17 cellular contexts compared by ENCODE assay signal in the genomic region with DNA sequence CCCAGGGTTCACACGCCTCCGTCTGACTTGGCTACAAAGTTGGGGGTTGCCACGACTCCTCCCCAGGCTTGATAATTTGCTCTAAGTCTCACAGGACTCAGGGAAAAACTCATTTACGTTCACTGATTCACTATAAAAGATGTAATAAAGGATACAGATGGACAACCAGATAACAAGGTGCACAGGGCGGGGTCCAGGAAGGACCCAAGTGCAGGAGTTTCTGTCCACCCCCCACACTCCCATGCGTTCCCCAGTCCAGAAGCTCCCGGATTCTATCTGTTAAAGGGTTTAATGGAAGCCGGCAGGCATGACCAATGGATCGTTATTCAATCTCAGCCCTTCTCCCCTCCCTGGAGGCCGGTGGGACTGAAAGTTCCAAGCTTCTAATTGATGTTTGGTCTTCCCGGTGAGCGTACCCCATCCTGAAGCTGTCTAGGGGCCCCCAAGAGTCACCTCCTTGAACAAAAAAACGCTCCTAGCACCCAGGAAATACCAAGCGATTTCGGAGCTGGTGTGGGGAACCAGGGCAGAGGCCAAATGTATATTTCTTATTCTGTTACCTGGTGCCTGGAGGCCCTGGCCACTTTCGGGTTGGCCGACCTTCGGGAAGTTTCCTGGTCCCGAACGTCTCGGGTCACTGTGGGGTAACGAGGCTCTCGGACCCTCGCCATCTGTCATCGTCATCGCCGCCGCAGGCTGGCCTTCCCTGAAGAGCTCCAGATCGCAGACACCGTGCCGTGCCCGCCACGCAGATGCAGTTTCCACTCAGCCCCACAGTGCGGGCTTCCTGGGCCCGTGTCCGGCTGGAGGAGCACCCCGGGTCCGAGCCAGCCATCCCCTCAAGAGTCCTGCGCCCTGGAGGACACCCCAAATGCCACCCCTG. TPM values are rescaled to one million over a fixed set of nuclear protein-coding genes. Genes with fewer than 3 reads are reported as not detected.
A peak's percentile ranks its signal among the peaks of the same experiment; 100 is the strongest.
DNase-seq lines count a peak whose midpoint lies in the region; ATAC-seq and TF ChIP-seq lines count a peak whose summit lies in the region.
"Had no signal": no experiment of that assay in that cellular context is flagged by ENCODE, and none has a peak within 500 bp of the region (broad histone marks: within the 10 kb centered on the region; RNA-seq: fewer than 3 reads in every experiment).

No MANE protein-coding gene starts in this region.

- ATAC-seq in mucosa of descending colon: no peak
- ATAC-seq in upper lobe of right lung: no peak
- no peak for ATAC-seq in HG03354 (IDR thresholded peaks at IDR 0.05; ENCODE audit: poor library complexity, severe bottlenecking, unreplicated experiment)
- ATAC-seq in HG02981 (IDR thresholded peaks at IDR 0.05; ENCODE audit: unreplicated experiment): no peak
- ATAC-seq: foreskin keratinocyte, Panc1 had no signal

- H3K27ac Mint-ChIP-seq in activated naive CD4-positive, alpha-beta T cell treated with anti-CD3 and anti-CD28 coated beads, Interleukin-2, amount 10 ng/mL, durations not matched to agents 7 days and 5 days: no peak overlapping the region
- H3K27ac Mint-ChIP-seq in chondrocyte (ENCODE audit: unreplicated experiment): no peak overlapping the region

- no peaks in the 10 kb centered on the region for H3K36me3 Mint-ChIP-seq in activated naive CD4-positive, alpha-beta T cell treated with anti-CD3 and anti-CD28 coated beads, Interleukin-2, amount 10 ng/mL, durations not matched to agents 7 days and 5 days
- H3K36me3 Mint-ChIP-seq in chondrocyte (ENCODE audit: low read depth): no peaks in the 10 kb centered on the region

- no peaks in the 10 kb centered on the region for H3K9me3 ChIP-seq in mucosa of descending colon
- no peaks in the 10 kb centered on the region for H3K9me3 ChIP-seq in upper lobe of right lung

- H3K36me3 ChIP-seq in mucosa of descending colon (ENCODE audit: low read depth) (no peaks in the 10 kb centered on the region), upper lobe of right lung (no peaks in the 10 kb centered on the region)

- intact Hi-C loops in mucosa of descending colon (cut with DNase I, micrococcal nuclease): no loop called here
- intact Hi-C loops in upper lobe of right lung (cut with DNase I): no loop called here

- DNase-seq in activated naive CD4-positive, alpha-beta T cell treated with anti-CD3 and anti-CD28 coated beads, Interleukin-2, amount 10 ng/mL, durations not matched to agents 7 days and 5 days: peak; percentile 20
- DNase-seq in activated naive CD4-positive, alpha-beta T cell (lab: John Stamatoyannopoulos, UW): no peak
- peak; percentile 72 for DNase-seq in chondrocyte (ENCODE audit: low spot score)
- peak; percentile 3 to 47 (median 11) for DNase-seq in mucosa of descending colon
- peak; percentile 61 for DNase-seq in upper lobe of right lung
- DNase-seq in NAMALWA (ENCODE audit: low spot score): no peak
- DNase-seq: COR-L47; foreskin keratinocyte; MM.1S; NCI-H2081 treated with DMSO at 0.1 percent for 48 hours; NCI-H69; stimulated activated naive CD4-positive, alpha-beta T cell had no signal

- H3K4me3 ChIP-seq in mucosa of descending colon (no peak overlapping the region), upper lobe of right lung (no peak overlapping the region)

- H3K27ac ChIP-seq in upper lobe of right lung: no peak overlapping the region
- H3K27ac ChIP-seq: foreskin keratinocyte had no signal

- CTCF ChIA-PET in activated naive CD4-positive, alpha-beta T cell treated with anti-CD3 and anti-CD28 coated beads, Interleukin-2, amount 10 ng/mL, durations not matched to agents 7 days and 5 days (lab: Charles Lee): interaction anchor here (0.6 kb wide), 1 partner anchor 146 kb away, joined by 4 read pairs; no protein-coding TSS in a partner anchor

- H3K4me1 ChIP-seq in mucosa of descending colon (ENCODE audit: low read depth) (peaks cover 6% of the 10 kb centered on the region), upper lobe of right lung (peaks cover 6% of the 10 kb centered on the region)
- H3K4me1 ChIP-seq: foreskin keratinocyte had no signal

- H3K27me3 Mint-ChIP-seq in activated naive CD4-positive, alpha-beta T cell treated with anti-CD3 and anti-CD28 coated beads, Interleukin-2, amount 10 ng/mL, durations not matched to agents 7 days and 5 days: peaks cover 44% of the 10 kb centered on the region
- H3K27me3 Mint-ChIP-seq in chondrocyte (ENCODE audit: low read depth): peaks cover 4% of the 10 kb centered on the region
- H3K27me3 Mint-ChIP-seq: central memory CD8-positive, alpha-beta T cell had no signal

- H3K9me3 Mint-ChIP-seq in activated naive CD4-positive, alpha-beta T cell treated with anti-CD3 and anti-CD28 coated beads, Interleukin-2, amount 10 ng/mL, durations not matched to agents 7 days and 5 days: no peaks in the 10 kb centered on the region
- H3K9me3 Mint-ChIP-seq in chondrocyte (ENCODE audit: low read depth): no peaks in the 10 kb centered on the region
- H3K9me3 Mint-ChIP-seq: central memory CD8-positive, alpha-beta T cell; neural crest cell had no signal

- TF ChIP-seq CTCF in chondrocyte (IDR thresholded peaks at IDR 0.05) (no peak), mucosa of descending colon (IDR thresholded peaks at IDR 0.05) (no peak), upper lobe of right lung (IDR thresholded peaks at IDR 0.05) (no peak)

- no peaks in the 10 kb centered on the region for H3K27me3 ChIP-seq in upper lobe of right lung

- H3K4me1 Mint-ChIP-seq in activated naive CD4-positive, alpha-beta T cell treated with anti-CD3 and anti-CD28 coated beads, Interleukin-2, amount 10 ng/mL, durations not matched to agents 7 days and 5 days: peaks cover 22% of the 10 kb centered on the region
- peaks cover 2% of the 10 kb centered on the region for H3K4me1 Mint-ChIP-seq in chondrocyte (ENCODE audit: low read depth)

- H3K4me3 Mint-ChIP-seq in activated naive CD4-positive, alpha-beta T cell treated with anti-CD3 and anti-CD28 coated beads, Interleukin-2, amount 10 ng/mL, durations not matched to agents 7 days and 5 days: no peak overlapping the region
- H3K4me3 Mint-ChIP-seq in chondrocyte (ENCODE audit: unreplicated experiment): no peak overlapping the region
- H3K4me3 Mint-ChIP-seq: central memory CD8-positive, alpha-beta T cell; neural crest cell had no signal

RNA-seq across cellular contexts. Expression of a gene that starts 13.5 kb away (rescaled TPM):
- total RNA-seq in chondrocyte (63.8 to 79.4 TPM (median 64.7 TPM) in 3 replicates), mucosa of descending colon (100 to 1,000 TPM in 2 of 3 donors, 10 to 100 TPM in 1; 78.6 to 134 (median 116) TPM), upper lobe of right lung (79.9 TPM)

Comparison
In these comparisons a context has a peak if more than half of its experiments do, and no peak if none do; other contexts are left out.
1. DNase-seq: peak in activated naive CD4-positive, alpha-beta T cell treated with anti-CD3 and anti-CD28 coated beads, Interleukin-2, amount 10 ng/mL, durations not matched to agents 7 days and 5 days (single experiment), chondrocyte (single experiment), mucosa of descending colon (3 of 3) and upper lobe of right lung (single experiment); none in activated naive CD4-positive, alpha-beta T cell (0 of 4) and NAMALWA (single experiment).